Comparison of ENCODE assay signal across 23 cellular contexts in genomic region chr14:38775986-38776385, GRCh38.
"Had no signal": no experiment of that assay in that cellular context is flagged by ENCODE, and none has a peak within 500 bp of the region (broad histone marks: within the 10 kb centered on the region; RNA-seq: fewer than 3 reads in every experiment).

No MANE protein-coding gene starts in this region.

- H3K9me3 ChIP-seq: colonic mucosa, esophagus squamous epithelium, gastroesophageal sphincter, heart left ventricle, left lung, lower lobe of right lung had no signal

- H3K9me3 Mint-ChIP-seq: dendritic cell treated with granulocyte-macrophage colony-stimulating factor and Interleukin-4, amounts not matched to agents 40 ng/mL and 50 ng/mL, for 4 days; mesothelial cell of epicardium had no signal

- ATAC-seq: esophagus mucosa; foreskin keratinocyte; gastroesophageal sphincter; left lung; left ventricle myocardium superior; lower lobe of right lung; naive thymus-derived CD4-positive, alpha-beta T cell had no signal

- H3K27ac Mint-ChIP-seq: dendritic cell treated with granulocyte-macrophage colony-stimulating factor and Interleukin-4, amounts not matched to agents 40 ng/mL and 50 ng/mL, for 4 days; mesothelial cell of epicardium; naive thymus-derived CD4-positive, alpha-beta T cell had no signal

- H2AFZ ChIP-seq: hepatocyte had no signal

- H3K36me3 Mint-ChIP-seq: mesothelial cell of epicardium; naive thymus-derived CD4-positive, alpha-beta T cell had no signal

- H3K36me3 ChIP-seq: colonic mucosa, esophagus squamous epithelium, gastroesophageal sphincter, heart left ventricle, left lung, lower lobe of right lung had no signal

- DNase-seq: colonic mucosa; cortex of kidney; dorsolateral prefrontal cortex; effector CD4-positive, alpha-beta T cell; effector memory CD4-positive, alpha-beta T cell; erythroblast; esophagus squamous epithelium; foreskin keratinocyte; heart left ventricle; hypothalamus; left cardiac atrium; left lung; left ventricle myocardium superior; lower lobe of right lung; mammary epithelial cell; mesenchymal stem cell; naive thymus-derived CD4-positive, alpha-beta T cell had no signal

- H3K79me2 ChIP-seq: hepatocyte had no signal

- H3K27me3 ChIP-seq: colonic mucosa, dorsolateral prefrontal cortex, esophagus squamous epithelium, foreskin keratinocyte, gastroesophageal sphincter, heart left ventricle, hepatocyte, left lung had no signal

- H3K27me3 Mint-ChIP-seq: dendritic cell treated with granulocyte-macrophage colony-stimulating factor and Interleukin-4, amounts not matched to agents 40 ng/mL and 50 ng/mL, for 4 days had no signal

- H3K4me1 ChIP-seq: colonic mucosa, esophagus squamous epithelium, foreskin keratinocyte, gastroesophageal sphincter, left lung, lower lobe of right lung had no signal

- H3K4me2 ChIP-seq: hepatocyte had no signal

- H3K27ac ChIP-seq: colonic mucosa, dorsolateral prefrontal cortex, epithelial cell of prostate, esophagus squamous epithelium, foreskin keratinocyte, gastroesophageal sphincter, heart left ventricle, hepatocyte, left lung, lower lobe of right lung had no signal

- H3K4me3 ChIP-seq: colonic mucosa, dorsolateral prefrontal cortex, esophagus squamous epithelium, gastroesophageal sphincter, heart left ventricle, hepatocyte, left lung, lower lobe of right lung had no signal

- H3K4me3 Mint-ChIP-seq: dendritic cell treated with granulocyte-macrophage colony-stimulating factor and Interleukin-4, amounts not matched to agents 40 ng/mL and 50 ng/mL, for 4 days; mesothelial cell of epicardium; naive thymus-derived CD4-positive, alpha-beta T cell had no signal

- H3K4me1 Mint-ChIP-seq: mesothelial cell of epicardium; naive thymus-derived CD4-positive, alpha-beta T cell had no signal
